27 cellular contexts compared by ENCODE assay signal in genomic region chr11:87819141-87819540, GRCh38.
DNase-seq lines count a peak whose midpoint lies in the region; ATAC-seq, FAIRE-seq and TF ChIP-seq lines count a peak whose summit lies in the region.
"Had no signal": no experiment of that assay in that cellular context is flagged by ENCODE, and none has a peak within 500 bp of the region (broad histone marks: within the 10 kb centered on the region; RNA-seq: fewer than 3 reads in every experiment).

No MANE protein-coding gene starts in this region.

- no peak overlapping the region for H3K27ac ChIP-seq in astrocyte (ENCODE audit: low read depth, low read length)
- no peak overlapping the region for H3K27ac ChIP-seq in CD8-positive, alpha-beta memory T cell (ENCODE audit: low read depth, low read length)
- H3K27ac ChIP-seq: epithelial cell of prostate, gastrocnemius medialis, SK-N-MC had no signal

- H3K27me3 Mint-ChIP-seq in astrocyte (ENCODE audit: low read depth, unreplicated experiment), result no peaks in the 10 kb centered on the region
- H3K27me3 Mint-ChIP-seq in CD8-positive, alpha-beta memory T cell, result no peaks in the 10 kb centered on the region
- H3K27me3 Mint-ChIP-seq: activated CD8-positive, alpha-beta memory T cell treated with anti-CD3 and anti-CD28 coated beads, Interleukin-2, amount 10 ng/mL, durations not matched to agents 7 days and 5 days; activated naive CD8-positive, alpha-beta T cell treated with anti-CD3 and anti-CD28 coated beads, Interleukin-2, amount 10 ng/mL, durations not matched to agents 7 days and 5 days had no signal

- no peak overlapping the region for H3K4me2 ChIP-seq in astrocyte (ENCODE audit: low read length)

- no peak overlapping the region for H3K9ac ChIP-seq in astrocyte (ENCODE audit: low read length)

- DNase-seq in ELR (ENCODE audit: low read depth) (peak; percentile 1), astrocyte (ENCODE audit: low read depth) (peak; percentile 53), iris pigment epithelial cell (ENCODE audit: low read depth) (peak; percentile 1), GM12891 (ENCODE audit: insufficient read length, low spot score) (no peak)
- no peak for DNase-seq in CD8-positive, alpha-beta memory T cell
- no peak for DNase-seq in activated CD4-positive, CD25-positive, alpha-beta regulatory T cell (lab: John Stamatoyannopoulos, UW)
- no peak for DNase-seq in NK-92 treated with Interleukin-12 subunit alpha and Interleukin-12 subunit beta, amount 100 ng/mL, for 24 hours (lab: John Stamatoyannopoulos, UW)
- DNase-seq: activated CD4-positive, alpha-beta T cell treated with anti-CD3 and anti-CD28 coated beads for 1 hour; activated CD8-positive, alpha-beta memory T cell treated with anti-CD3 and anti-CD28 coated beads, Interleukin-2, amount 10 ng/mL, durations not matched to agents 7 days and 5 days; activated naive CD8-positive, alpha-beta T cell treated with anti-CD3 and anti-CD28 coated beads, Interleukin-2, amount 10 ng/mL, durations not matched to agents 7 days and 5 days; DND-41; gastrocnemius medialis; HCEC 1CT; Karpas-422; kidney glomerular epithelial cell; mesenchymal stem cell; NCI-H1105; NCI-H2107; NCI-H69; stimulated activated naive CD4-positive, alpha-beta T cell treated with Interleukin-2 at 50 U/mL for 16 hours; T-helper 9 cell; trophoblast cell had no signal

- H3K9me3 ChIP-seq in astrocyte (ENCODE audit: insufficient read depth, low read depth, low read length), result no peaks in the 10 kb centered on the region
- no peaks in the 10 kb centered on the region for H3K9me3 ChIP-seq in CD8-positive, alpha-beta memory T cell (ENCODE audit: low read length)
- H3K9me3 ChIP-seq: gastrocnemius medialis had no signal

- H3K9me3 Mint-ChIP-seq in astrocyte (ENCODE audit: unreplicated experiment), result no peaks in the 10 kb centered on the region
- peaks cover 0 to 2% (median 0%) of the 10 kb centered on the region in 5 donors for H3K9me3 Mint-ChIP-seq in CD8-positive, alpha-beta memory T cell
- H3K9me3 Mint-ChIP-seq: activated naive CD8-positive, alpha-beta T cell treated with anti-CD3 and anti-CD28 coated beads, Interleukin-2, amount 10 ng/mL, durations not matched to agents 7 days and 5 days; nephron had no signal

- no peak overlapping the region for H2AFZ ChIP-seq in astrocyte (ENCODE audit: low read depth, low read length)

- no peak for TF ChIP-seq POLR2A in GM12891 (IDR thresholded peaks at IDR 0.05; ENCODE audit: low read depth, low read length)

- H3K4me3 ChIP-seq in astrocyte (ENCODE audit: insufficient read depth, low read depth, low read length), result no peak overlapping the region
- H3K4me3 ChIP-seq in CD8-positive, alpha-beta memory T cell (ENCODE audit: low read length), result no peak overlapping the region
- H3K4me3 ChIP-seq: gastrocnemius medialis, SK-N-MC had no signal

- no peaks in the 10 kb centered on the region for H3K4me1 ChIP-seq in astrocyte (ENCODE audit: insufficient read depth, low read length)
- no peaks in the 10 kb centered on the region for H3K4me1 ChIP-seq in CD8-positive, alpha-beta memory T cell (ENCODE audit: insufficient read depth, low read length)

- TF ChIP-seq CTCF in astrocyte (IDR thresholded peaks at IDR 0.05; ENCODE audit: insufficient read depth, low read depth, low read length), result no peak

- H3K4me1 Mint-ChIP-seq in astrocyte (ENCODE audit: low read depth, unreplicated experiment), result no peaks in the 10 kb centered on the region
- H3K4me1 Mint-ChIP-seq in CD8-positive, alpha-beta memory T cell, result no peaks in the 10 kb centered on the region
- H3K4me1 Mint-ChIP-seq: activated CD8-positive, alpha-beta memory T cell treated with anti-CD3 and anti-CD28 coated beads, Interleukin-2, amount 10 ng/mL, durations not matched to agents 7 days and 5 days; activated naive CD8-positive, alpha-beta T cell treated with anti-CD3 and anti-CD28 coated beads, Interleukin-2, amount 10 ng/mL, durations not matched to agents 7 days and 5 days; nephron had no signal

- peak; percentile 49 for ATAC-seq in HG03060 (IDR thresholded peaks at IDR 0.05; ENCODE audit: low read depth, unreplicated experiment)
- ATAC-seq: activated CD8-positive, alpha-beta memory T cell treated with anti-CD3 and anti-CD28 coated beads, Interleukin-2, amount 10 ng/mL, durations not matched to agents 7 days and 5 days; gastrocnemius medialis; Panc1 had no signal

- no peak overlapping the region for H3K4me3 Mint-ChIP-seq in astrocyte (ENCODE audit: unreplicated experiment)
- H3K4me3 Mint-ChIP-seq in CD8-positive, alpha-beta memory T cell, result no peak overlapping the region
- H3K4me3 Mint-ChIP-seq: activated CD8-positive, alpha-beta memory T cell treated with anti-CD3 and anti-CD28 coated beads, Interleukin-2, amount 10 ng/mL, durations not matched to agents 7 days and 5 days; activated naive CD8-positive, alpha-beta T cell treated with anti-CD3 and anti-CD28 coated beads, Interleukin-2, amount 10 ng/mL, durations not matched to agents 7 days and 5 days; nephron had no signal

- POLR2A ChIA-PET in CD8-positive, alpha-beta memory T cell (lab: Charles Lee), result no interaction called here

- no peaks in the 10 kb centered on the region for H4K20me1 ChIP-seq in astrocyte (ENCODE audit: insufficient read depth, low read length)

- no peaks in the 10 kb centered on the region for H3K36me3 Mint-ChIP-seq in astrocyte (ENCODE audit: low read depth, unreplicated experiment)
- no peaks in the 10 kb centered on the region for H3K36me3 Mint-ChIP-seq in CD8-positive, alpha-beta memory T cell
- H3K36me3 Mint-ChIP-seq: activated CD8-positive, alpha-beta memory T cell treated with anti-CD3 and anti-CD28 coated beads, Interleukin-2, amount 10 ng/mL, durations not matched to agents 7 days and 5 days; activated naive CD8-positive, alpha-beta T cell treated with anti-CD3 and anti-CD28 coated beads, Interleukin-2, amount 10 ng/mL, durations not matched to agents 7 days and 5 days had no signal

- no peaks in the 10 kb centered on the region for H3K27me3 ChIP-seq in astrocyte (ENCODE audit: insufficient read depth, low read length)
- no peaks in the 10 kb centered on the region for H3K27me3 ChIP-seq in CD8-positive, alpha-beta memory T cell (ENCODE audit: insufficient read depth, low read length, poor library complexity, severe bottlenecking)
- H3K27me3 ChIP-seq: gastrocnemius medialis had no signal

- no peaks in the 10 kb centered on the region for H3K36me3 ChIP-seq in astrocyte (ENCODE audit: insufficient read depth, low read length)
- H3K36me3 ChIP-seq in CD8-positive, alpha-beta memory T cell (ENCODE audit: insufficient read depth, low read length), result no peaks in the 10 kb centered on the region
- H3K36me3 ChIP-seq: gastrocnemius medialis had no signal

- CTCF ChIA-PET in CD8-positive, alpha-beta memory T cell (lab: Charles Lee), result no interaction called here

- FAIRE-seq in astrocyte (lab: Jason Lieb, UNC) (no peak), GM12891 (lab: Jason Lieb, UNC) (no peak)

- no peak overlapping the region for H3K27ac Mint-ChIP-seq in astrocyte (ENCODE audit: unreplicated experiment)
- H3K27ac Mint-ChIP-seq in CD8-positive, alpha-beta memory T cell, result no peak overlapping the region
- H3K27ac Mint-ChIP-seq: activated CD8-positive, alpha-beta memory T cell treated with anti-CD3 and anti-CD28 coated beads, Interleukin-2, amount 10 ng/mL, durations not matched to agents 7 days and 5 days; activated naive CD8-positive, alpha-beta T cell treated with anti-CD3 and anti-CD28 coated beads, Interleukin-2, amount 10 ng/mL, durations not matched to agents 7 days and 5 days had no signal

- no peaks in the 10 kb centered on the region for H3K79me2 ChIP-seq in astrocyte (ENCODE audit: insufficient read depth, low read length)

TF ChIP-seq in GM12891, 5 proteins besides CTCF, POLR2A, EP300 and RAD21:
- TF ChIP-seq POU2F2 (IDR thresholded peaks at IDR 0.05; ENCODE audit: low read depth, low read length), result no peak
- no peak for TF ChIP-seq POLR2AphosphoS5 (IDR thresholded peaks at IDR 0.05; ENCODE audit: low read depth, low read length)
- TF ChIP-seq PAX5 (IDR thresholded peaks at IDR 0.05; ENCODE audit: insufficient read depth, low read length, severe bottlenecking), result no peak
- TF ChIP-seq SPI1 (IDR thresholded peaks at IDR 0.05; ENCODE audit: low read depth, low read length), result no peak
- TF ChIP-seq TAF1 (IDR thresholded peaks at IDR 0.05; ENCODE audit: low read depth, low read length), result no peak

Comparison
In these comparisons a context has a peak if more than half of its experiments do, and no peak if none do; other contexts are left out.
1. DNase-seq: peak in ELR (single experiment), astrocyte (single experiment) and iris pigment epithelial cell (single experiment); none in GM12891 (single experiment), CD8-positive, alpha-beta memory T cell (0 of 5), activated CD4-positive, CD25-positive, alpha-beta regulatory T cell (0 of 4) and NK-92 treated with Interleukin-12 subunit alpha and Interleukin-12 subunit beta, amount 100 ng/mL, for 24 hours (single experiment).